In genomic region chr1:146051452-146051852, GRCh38 we compare ENCODE assay signal across 8 cellular contexts. TPM values are rescaled to one million over a fixed set of nuclear protein-coding genes. Genes with fewer than 3 reads are reported as not detected.
DNase-seq lines count a peak whose midpoint lies in the region; ATAC-seq and TF ChIP-seq lines count a peak whose summit lies in the region.

No MANE protein-coding gene starts in this region.

- ATAC-seq in HG03196 (IDR thresholded peaks at IDR 0.05; ENCODE audit: unreplicated experiment) = peak; percentile 8
- no peak for ATAC-seq in HG02571 (IDR thresholded peaks at IDR 0.05; ENCODE audit: unreplicated experiment)
- ATAC-seq in mucosa of descending colon = no peak

- no TSS peak for BruUV-seq in mammary epithelial cell (replicated peaks; lab: Mats Ljungman, UMichigan)

- DNase-seq in mammary epithelial cell (no peak), mesothelial cell of epicardium (ENCODE audit: low spot score in 2 of 2, unreplicated experiment in 2 of 2) (no peak), GM13976 (ENCODE audit: low spot score) (no peak), D341Med (ENCODE audit: low spot score) (no peak), mucosa of descending colon (no peak)

- no peak overlapping the region for H3K9ac ChIP-seq in mammary epithelial cell (ENCODE audit: insufficient read depth, low read length)

- H3K9me3 ChIP-seq in mammary epithelial cell (replicated peaks; ENCODE audit: insufficient read depth, low read length) (no peaks in the 10 kb centered on the region), mucosa of descending colon (no peaks in the 10 kb centered on the region)

- H3K4me2 ChIP-seq in mammary epithelial cell (ENCODE audit: insufficient read depth, low read depth, low read length) = peak overlapping the region; percentile 2

- no peak for TF ChIP-seq CTCF in mammary epithelial cell (conservative IDR thresholded peaks at IDR 0.05 in 1 of 2, IDR thresholded peaks at IDR 0.05 in 1 of 2; ENCODE audit: extremely low read depth in 1 of 2, insufficient read depth in 1 of 2, low read depth in 1 of 2, low read length in 2 of 2)
- TF ChIP-seq CTCF in mesothelial cell of epicardium (IDR thresholded peaks at IDR 0.05; ENCODE audit: unreplicated experiment) = no peak
- TF ChIP-seq CTCF in GM13976 (IDR thresholded peaks at IDR 0.05; ENCODE audit: borderline replicate concordance, control extremely low read depth, extremely low read depth, insufficient read depth, missing control alignments) = no peak
- TF ChIP-seq CTCF in mucosa of descending colon (IDR thresholded peaks at IDR 0.05) = no peak

- intact Hi-C loops in mammary epithelial cell (cut with micrococcal nuclease) = loop anchor here (1.0 kb wide), 1 partner anchor 13 kb away; no protein-coding TSS in a partner anchor
- intact Hi-C loops in mucosa of descending colon (cut with DNase I, micrococcal nuclease) = no loop called here

- H3K4me3 ChIP-seq in ACC112 (ENCODE audit: low read depth, low read length) (peak overlapping the region; percentile 70), mammary epithelial cell (replicated peaks in 1 of 3; ENCODE audit: insufficient read depth in 1 of 3, low read depth in 2 of 3, low read length in 3 of 3) (peak overlapping the region in 1 of 3 experiments; percentile 4), mucosa of descending colon (no peak overlapping the region)

- CTCF ChIA-PET in mammary epithelial cell (lab: Charles Lee; ENCODE audit: low non-redundant PET) = no interaction called here

- H3K4me1 ChIP-seq in ACC112 (ENCODE audit: control insufficient read depth, insufficient read depth, low read length, unreplicated experiment) = no peaks in the 10 kb centered on the region
- H3K4me1 ChIP-seq in mammary epithelial cell (ENCODE audit: insufficient read depth, low read length) = no peaks in the 10 kb centered on the region
- no peaks in the 10 kb centered on the region for H3K4me1 ChIP-seq in mucosa of descending colon (ENCODE audit: low read depth)

- H3K4me1 Mint-ChIP-seq in mesothelial cell of epicardium = peaks cover 5% of the 10 kb centered on the region

- H4K20me1 ChIP-seq in mammary epithelial cell (ENCODE audit: insufficient read depth, low read length) = no peaks in the 10 kb centered on the region

- H2AFZ ChIP-seq in ACC112 (ENCODE audit: low read length, unreplicated experiment) (no peak overlapping the region), mammary epithelial cell (ENCODE audit: low read depth, low read length) (no peak overlapping the region)

- in situ Hi-C loops in mammary epithelial cell (cut with MboI; ENCODE audit: low sequenced_read_pairs in 2 of 2) = no loop called here
- in situ Hi-C loops in GM13976 (cut with MboI; ENCODE audit: low sequenced_read_pairs, unreplicated experiment) = no loop called here

- WGBS in mammary epithelial cell (ENCODE audit: low coverage, missing lambda C conversion rate) = 48% methylated on average over 13 of the region's 15 CpGs

- no peaks in the 10 kb centered on the region for H3K27me3 ChIP-seq in ACC112 (ENCODE audit: insufficient read depth, low read length)
- no peaks in the 10 kb centered on the region for H3K27me3 ChIP-seq in mammary epithelial cell (ENCODE audit: insufficient read depth, low read length)

- no peaks in the 10 kb centered on the region for H3K79me2 ChIP-seq in ACC112 (ENCODE audit: control insufficient read depth, insufficient read depth, low read length, unreplicated experiment)
- H3K79me2 ChIP-seq in mammary epithelial cell (ENCODE audit: insufficient read depth, low read length) = no peaks in the 10 kb centered on the region

- H3K4me3 Mint-ChIP-seq in mesothelial cell of epicardium = peak overlapping the region; percentile 78

- no peaks in the 10 kb centered on the region for H3K36me3 ChIP-seq in ACC112 (ENCODE audit: insufficient read depth, low read length)
- no peaks in the 10 kb centered on the region for H3K36me3 ChIP-seq in mammary epithelial cell (ENCODE audit: insufficient read depth, low read length)
- H3K36me3 ChIP-seq in mucosa of descending colon (ENCODE audit: low read depth) = no peaks in the 10 kb centered on the region

- H3K9me3 Mint-ChIP-seq in mesothelial cell of epicardium = no peaks in the 10 kb centered on the region

- H3K27me3 Mint-ChIP-seq in mesothelial cell of epicardium (ENCODE audit: low read depth) = no peaks in the 10 kb centered on the region

- peak overlapping the region; percentile 100 for H3K27ac Mint-ChIP-seq in mesothelial cell of epicardium

- H3K27ac ChIP-seq in ACC112 (ENCODE audit: low read depth, low read length) (peak overlapping the region; percentile 88), mammary epithelial cell (ENCODE audit: insufficient read depth, low read depth, low read length) (peak overlapping the region; percentile 38)

- no peaks in the 10 kb centered on the region for H3K36me3 Mint-ChIP-seq in mesothelial cell of epicardium

- dilution Hi-C loops in mammary epithelial cell (cut with HindIII; ENCODE audit: low sequenced_read_pairs) = no loop called here

RNA-seq across cellular contexts. Expression of gene HJV, which starts 29.9 kb away (rescaled TPM):
- total RNA-seq in mammary epithelial cell (not detected), mesothelial cell of epicardium (not detected in 3 replicates), mucosa of descending colon (not detected)
- not detected for polyA plus RNA-seq in mammary epithelial cell
- not detected for polyA minus RNA-seq in mammary epithelial cell

RNA-seq across cellular contexts. Expression of gene TXNIP, which starts 55.1 kb away (rescaled TPM):
- total RNA-seq in mammary epithelial cell (100 to 1,000 TPM in 1 of 2 donors, 10 to 100 TPM in 1; 92.8 to 355 TPM), mesothelial cell of epicardium (125 to 129 TPM (median 129 TPM) in 3 replicates), mucosa of descending colon (1,000 to 10,000 TPM in 1 of 3 donors, 100 to 1,000 TPM in 2; 683 to 1,682 (median 830) TPM)
- 56.2 TPM for polyA plus RNA-seq in mammary epithelial cell
- 73.1 TPM for polyA minus RNA-seq in mammary epithelial cell
